In genomic region chr11:45089845-45090499, GRCh38 we compare ENCODE assay signal across 10 cellular contexts. TPM values are rescaled to one million over a fixed set of nuclear protein-coding genes. Genes with fewer than 3 reads are reported as not detected.
DNase-seq lines count a peak whose midpoint lies in the region; ATAC-seq and TF ChIP-seq lines count a peak whose summit lies in the region.
"Had no signal": no experiment of that assay in that cellular context is flagged by ENCODE, and none has a peak within 500 bp of the region (broad histone marks: within the 10 kb centered on the region; RNA-seq: fewer than 3 reads in every experiment).

No MANE protein-coding gene starts in this region.

- no peak overlapping the region for H3K4me3 ChIP-seq in fibroblast of the aortic adventitia (ENCODE audit: low read depth, low read length)
- H3K4me3 ChIP-seq in spleen, result no peak overlapping the region

- no peak for TF ChIP-seq POLR2A in spleen (IDR thresholded peaks at IDR 0.05)

- H3K27me3 ChIP-seq in spleen (replicated peaks in 1 of 7), result no peaks in the 10 kb centered on the region

- DNase-seq in NCI-H1694 treated with DMSO at 0.1 percent for 48 hours (lab: John Stamatoyannopoulos, UW), result peak; percentile 44
- no peak for DNase-seq in NCI-H1694 (lab: John Stamatoyannopoulos, UW)
- peak; percentile 43 for DNase-seq in RPMI8226
- peak; percentile 60 for DNase-seq in fibroblast of the aortic adventitia (ENCODE audit: low read depth)
- DNase-seq in spleen, result no peak
- DNase-seq in T-helper 2 cell treated with Interferon-gamma antibody and Interleukin-4, amounts not matched to agents 5 μg/mL and 100 μg/mL, for 36 hours (ENCODE audit: low spot score), result no peak
- DNase-seq: activated T-cell treated with anti-CD3 and anti-CD28 coated beads for 4 hours had no signal

- H3K9me3 Mint-ChIP-seq in T-helper 2 cell treated with Interferon-gamma antibody and Interleukin-4, amounts not matched to agents 5 μg/mL and 100 μg/mL, for 36 hours, result no peaks in the 10 kb centered on the region

- H3K36me3 ChIP-seq in spleen, result no peaks in the 10 kb centered on the region

- TF ChIP-seq CTCF in fibroblast of the aortic adventitia (IDR thresholded peaks at IDR 0.05; ENCODE audit: insufficient read depth, low read length) (peak; percentile 49), spleen (IDR thresholded peaks at IDR 0.05 in 8 of 11, conservative IDR thresholded peaks at IDR 0.05 in 3 of 11) (peak in 3 of 11 experiments; percentile 1 to 14 (median 12))

- peaks cover 6% of the 10 kb centered on the region for H3K4me1 Mint-ChIP-seq in T-helper 2 cell treated with Interferon-gamma antibody and Interleukin-4, amounts not matched to agents 5 μg/mL and 100 μg/mL, for 36 hours (ENCODE audit: low read depth)

- no peak overlapping the region for H3K4me3 Mint-ChIP-seq in T-helper 2 cell treated with Interferon-gamma antibody and Interleukin-4, amounts not matched to agents 5 μg/mL and 100 μg/mL, for 36 hours
- H3K4me3 Mint-ChIP-seq: B cell had no signal

- H3K27me3 Mint-ChIP-seq in T-helper 2 cell treated with Interferon-gamma antibody and Interleukin-4, amounts not matched to agents 5 μg/mL and 100 μg/mL, for 36 hours (ENCODE audit: low read depth), result peaks cover 13% of the 10 kb centered on the region
- H3K27me3 Mint-ChIP-seq: B cell had no signal

- no peaks in the 10 kb centered on the region for H3K9me3 ChIP-seq in spleen

- H3K36me3 Mint-ChIP-seq in T-helper 2 cell treated with Interferon-gamma antibody and Interleukin-4, amounts not matched to agents 5 μg/mL and 100 μg/mL, for 36 hours (ENCODE audit: low read depth), result no peaks in the 10 kb centered on the region

- no peak overlapping the region for H3K27ac Mint-ChIP-seq in T-helper 2 cell treated with Interferon-gamma antibody and Interleukin-4, amounts not matched to agents 5 μg/mL and 100 μg/mL, for 36 hours
- H3K27ac Mint-ChIP-seq: B cell had no signal

- WGBS in spleen, 5 donors, result 66 to 81% (median 67%) methylated on average over 4 of the region's 4 CpGs

- intact Hi-C loops in spleen (cut with DNase I; ENCODE audit: low total_unique reads), result no loop called here

- no peak for ATAC-seq in GM18907 (IDR thresholded peaks at IDR 0.05; ENCODE audit: unreplicated experiment)
- ATAC-seq in HG03469 (IDR thresholded peaks at IDR 0.05; ENCODE audit: unreplicated experiment), result no peak

- H3K4me1 ChIP-seq in spleen, result peaks cover 14 to 83% (median 53%) of the 10 kb centered on the region in 6 donors

- peak overlapping the region in 7 of 8 donors; percentile 63 to 82 (median 67) for H3K27ac ChIP-seq in spleen

RNA-seq across cellular contexts. Expression of gene PRDM11, which starts 56.5 kb away (rescaled TPM):
- total RNA-seq in fibroblast of the aortic adventitia (ENCODE audit: low replicate concordance) (3.4 and 5.3 TPM in 2 replicates), spleen (10 to 100 TPM in 6 of 7 donors, 1 to 10 TPM in 1; 8.0 to 24.3 (median 19.5) TPM)
- polyA plus RNA-seq in spleen, result 1 to 10 TPM; 1.7 to 4.3 (median 1.9) TPM

Comparison
In these comparisons a context has a peak if more than half of its experiments do, and no peak if none do; other contexts are left out.
1. DNase-seq: peak in NCI-H1694 treated with DMSO at 0.1 percent for 48 hours (single experiment), RPMI8226 (single experiment) and fibroblast of the aortic adventitia (single experiment); none in NCI-H1694 (single experiment), spleen (single experiment) and T-helper 2 cell treated with Interferon-gamma antibody and Interleukin-4, amounts not matched to agents 5 μg/mL and 100 μg/mL, for 36 hours (single experiment).